In the genomic region with DNA sequence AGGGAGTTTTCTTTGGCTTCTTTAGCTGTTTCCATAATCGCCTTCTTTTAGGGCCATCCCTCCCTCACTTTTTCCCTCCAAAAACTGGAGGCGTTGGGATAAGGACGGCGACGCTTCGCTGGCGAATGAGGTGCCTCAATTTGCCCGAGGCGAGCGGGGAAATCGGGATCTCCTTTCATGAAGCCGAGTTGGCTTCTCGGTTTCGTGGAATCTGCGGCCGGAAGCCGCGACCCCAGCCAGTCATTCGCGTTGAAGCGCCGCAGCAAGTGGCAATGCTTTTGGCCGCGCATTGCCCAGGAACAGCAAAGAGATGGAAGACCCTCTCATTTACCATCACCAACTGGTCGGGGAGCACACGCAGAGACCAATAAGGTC, we compare ENCODE assay signal across 8 cellular contexts. TPM values are rescaled to one million over a fixed set of nuclear protein-coding genes. Genes with fewer than 3 reads are reported as not detected.
DNase-seq lines count a peak whose midpoint lies in the region; ATAC-seq and TF ChIP-seq lines count a peak whose summit lies in the region.

No MANE protein-coding gene starts in this region.

- H3K27me3 ChIP-seq in left lung = peaks cover 76 to 100% of the 10 kb centered on the region in 2 donors
- H3K27me3 ChIP-seq in tibial nerve = peaks cover 0 to 83% of the 10 kb centered on the region in 2 donors

- peaks cover 96% of the 10 kb centered on the region for H3K27me3 Mint-ChIP-seq in activated T-cell treated with anti-CD3 and anti-CD28 coated beads, Interleukin-2, amount 50 U/mL, for 24 hours
- peaks cover 76% of the 10 kb centered on the region for H3K27me3 Mint-ChIP-seq in activated T-helper 1 cell treated with anti-CD3 and anti-CD28 coated beads, Interleukin-12 subunit alpha, Interleukin-12 subunit beta, Interleukin-2, Interleukin-4 antibody, amounts not matched to agents 30 ng/mL and 10 ng/mL and 1 ng/mL, durations not matched to agents 14 hours and 24 hours and 36 hours (ENCODE audit: insufficient read depth)

- no peak for TF ChIP-seq EP300 in tibial nerve (IDR thresholded peaks at IDR 0.05)

- ATAC-seq in left lung = no peak

- intact Hi-C loops in activated T-helper 1 cell treated with anti-CD3 and anti-CD28 coated beads, Interleukin-12 subunit alpha, Interleukin-12 subunit beta, Interleukin-2, Interleukin-4 antibody, amounts not matched to agents 30 ng/mL and 10 ng/mL and 1 ng/mL, durations not matched to agents 14 hours and 24 hours and 36 hours (cut with micrococcal nuclease) = loop anchor here (1.0 to 10.0 kb wide), 5 partner anchors 15 to 595 kb away; no protein-coding TSS in a partner anchor
- intact Hi-C loops in left lung (cut with DNase I) = no loop called here

- DNase-seq in activated T-cell treated with anti-CD3 and anti-CD28 coated beads, Interleukin-2, amount 50 U/mL, for 24 hours = no peak
- DNase-seq in activated T-cell treated with anti-CD3 and anti-CD28 coated beads for 4 hours (no peak), left lung (peak in 1 of 2 donors; percentile 55), tibial nerve (ENCODE audit: low spot score in 2 of 2) (no peak), NCI-H2107 treated with DMSO at 0.1 percent for 48 hours (lab: John Stamatoyannopoulos, UW; ENCODE audit: unreplicated experiment) (no peak), HT-29 (ENCODE audit: low spot score) (no peak), SKM-1 treated with dmso at 0.1 percent for 144 hours (lab: John Stamatoyannopoulos, UW; ENCODE audit: unreplicated experiment) (no peak)
- no peak for DNase-seq in activated T-helper 1 cell treated with anti-CD3 and anti-CD28 coated beads, Interleukin-12 subunit alpha, Interleukin-12 subunit beta, Interleukin-2, Interleukin-4 antibody, amounts not matched to agents 30 ng/mL and 10 ng/mL and 1 ng/mL, durations not matched to agents 14 hours and 24 hours and 36 hours (ENCODE audit: low spot score)

- peak overlapping the region; percentile 41 for H3K27ac Mint-ChIP-seq in activated T-cell treated with anti-CD3 and anti-CD28 coated beads, Interleukin-2, amount 50 U/mL, for 24 hours
- H3K27ac Mint-ChIP-seq in activated T-helper 1 cell treated with anti-CD3 and anti-CD28 coated beads, Interleukin-12 subunit alpha, Interleukin-12 subunit beta, Interleukin-2, Interleukin-4 antibody, amounts not matched to agents 30 ng/mL and 10 ng/mL and 1 ng/mL, durations not matched to agents 14 hours and 24 hours and 36 hours = no peak overlapping the region

- peaks cover 44% of the 10 kb centered on the region for H3K4me1 Mint-ChIP-seq in activated T-cell treated with anti-CD3 and anti-CD28 coated beads, Interleukin-2, amount 50 U/mL, for 24 hours (ENCODE audit: low read depth)
- peaks cover 44% of the 10 kb centered on the region for H3K4me1 Mint-ChIP-seq in activated T-helper 1 cell treated with anti-CD3 and anti-CD28 coated beads, Interleukin-12 subunit alpha, Interleukin-12 subunit beta, Interleukin-2, Interleukin-4 antibody, amounts not matched to agents 30 ng/mL and 10 ng/mL and 1 ng/mL, durations not matched to agents 14 hours and 24 hours and 36 hours (ENCODE audit: low read depth)

- H3K4me3 ChIP-seq in left lung (peak overlapping the region; percentile 54 to 57), tibial nerve (peak overlapping the region; percentile 45 to 65 (median 56))

- peaks cover 4 to 24% of the 10 kb centered on the region in 2 donors for H3K4me1 ChIP-seq in left lung
- H3K4me1 ChIP-seq in tibial nerve = peaks cover 0 to 33% (median 12%) of the 10 kb centered on the region in 4 donors

- H3K27ac ChIP-seq in left lung = no peak overlapping the region
- peak overlapping the region in 1 of 4 donors; percentile 81 for H3K27ac ChIP-seq in tibial nerve

- WGBS in tibial nerve, 2 donors = 2 to 4% methylated on average over 26 of the region's 26 CpGs

- H3K4me3 Mint-ChIP-seq in activated T-cell treated with anti-CD3 and anti-CD28 coated beads, Interleukin-2, amount 50 U/mL, for 24 hours = peak overlapping the region; percentile 80
- peak overlapping the region; percentile 82 for H3K4me3 Mint-ChIP-seq in activated T-helper 1 cell treated with anti-CD3 and anti-CD28 coated beads, Interleukin-12 subunit alpha, Interleukin-12 subunit beta, Interleukin-2, Interleukin-4 antibody, amounts not matched to agents 30 ng/mL and 10 ng/mL and 1 ng/mL, durations not matched to agents 14 hours and 24 hours and 36 hours

- no peaks in the 10 kb centered on the region for H3K36me3 Mint-ChIP-seq in activated T-cell treated with anti-CD3 and anti-CD28 coated beads, Interleukin-2, amount 50 U/mL, for 24 hours (ENCODE audit: low read depth)
- peaks cover 8% of the 10 kb centered on the region for H3K36me3 Mint-ChIP-seq in activated T-helper 1 cell treated with anti-CD3 and anti-CD28 coated beads, Interleukin-12 subunit alpha, Interleukin-12 subunit beta, Interleukin-2, Interleukin-4 antibody, amounts not matched to agents 30 ng/mL and 10 ng/mL and 1 ng/mL, durations not matched to agents 14 hours and 24 hours and 36 hours (ENCODE audit: low read depth)

- H3K36me3 ChIP-seq in left lung (no peaks in the 10 kb centered on the region), tibial nerve (no peaks in the 10 kb centered on the region)

- H3K9me3 ChIP-seq in left lung (no peaks in the 10 kb centered on the region), tibial nerve (no peaks in the 10 kb centered on the region)

- no peak for TF ChIP-seq CTCF in left lung (IDR thresholded peaks at IDR 0.05)
- no peak for TF ChIP-seq CTCF in tibial nerve (IDR thresholded peaks at IDR 0.05)

- TF ChIP-seq POLR2A in tibial nerve (IDR thresholded peaks at IDR 0.05) = no peak

- H3K9me3 Mint-ChIP-seq in activated T-cell treated with anti-CD3 and anti-CD28 coated beads, Interleukin-2, amount 50 U/mL, for 24 hours = no peaks in the 10 kb centered on the region
- no peaks in the 10 kb centered on the region for H3K9me3 Mint-ChIP-seq in activated T-helper 1 cell treated with anti-CD3 and anti-CD28 coated beads, Interleukin-12 subunit alpha, Interleukin-12 subunit beta, Interleukin-2, Interleukin-4 antibody, amounts not matched to agents 30 ng/mL and 10 ng/mL and 1 ng/mL, durations not matched to agents 14 hours and 24 hours and 36 hours

RNA-seq across cellular contexts. Expression of a gene that starts 8.3 kb away (rescaled TPM):
- total RNA-seq in activated T-helper 1 cell treated with anti-CD3 and anti-CD28 coated beads, Interleukin-12 subunit alpha, Interleukin-12 subunit beta, Interleukin-2, Interleukin-4 antibody, amounts not matched to agents 30 ng/mL and 10 ng/mL and 1 ng/mL, durations not matched to agents 14 hours and 24 hours and 36 hours = 0.39 and 0.41 TPM in 2 replicates
- total RNA-seq in left lung (1 to 10 TPM in 1 of 2 donors, not detected in 1; 1.3 TPM), tibial nerve (1 to 10 TPM; 5.9 to 7.5 (median 6.2) TPM)
- total RNA-seq in HT-29 (2014; rRNA removed; shearing (Covaris generic)) = 0.05 TPM in 1 of 2 replicates, not detected in the other
